Comparison of ENCODE assay signal across 8 cellular contexts in genomic region chr5:65624025-65624569, GRCh38. TPM values are rescaled to one million over a fixed set of nuclear protein-coding genes. Genes with fewer than 3 reads are reported as not detected.
A peak's percentile ranks its signal among the peaks of the same experiment; 100 is the strongest.
DNase-seq lines count a peak whose midpoint lies in the region; ATAC-seq and TF ChIP-seq lines count a peak whose summit lies in the region.

TSS of gene TRIM23 (minus strand) at chr5:65624333. CDS start at chr5:65624274, 59 bp downstream.

- H3K9me3 ChIP-seq in Loucy (ENCODE audit: insufficient read depth, low read depth, low read length) (no peaks in the 10 kb centered on the region), RWPE2 (ENCODE audit: severe bottlenecking) (no peaks in the 10 kb centered on the region), stomach (no peaks in the 10 kb centered on the region)

- TF ChIP-seq EP300 in stomach (IDR thresholded peaks at IDR 0.05), result no peak

- H4K20me1 ChIP-seq in Loucy (ENCODE audit: insufficient read depth, low read length, poor library complexity, severe bottlenecking), result peaks cover 8% of the 10 kb centered on the region

- H3K36me3 Mint-ChIP-seq in neural crest cell (ENCODE audit: low read depth), result peaks cover 3% of the 10 kb centered on the region

- H3K9me3 Mint-ChIP-seq in neural crest cell, result no peaks in the 10 kb centered on the region

- peak within 1 kb of the TSS; percentile 60 for H3K27ac ChIP-seq in RWPE2 (ENCODE audit: poor library complexity, severe bottlenecking)
- peak within 1 kb of the TSS; percentile 39 to 87 (median 84) for H3K27ac ChIP-seq in stomach

- no peaks in the 10 kb centered on the region for H3K9me2 ChIP-seq in Loucy (replicated peaks; ENCODE audit: low read depth, low read length)

- 0 to 1% (median 0%) methylated on average over 24 to 32 of the region's 32 CpGs for WGBS in stomach, 5 donors

- peak within 1 kb of the TSS; percentile 84 for H3K9ac ChIP-seq in Loucy (ENCODE audit: low read depth, low read length, poor library complexity, severe bottlenecking)

- H3K36me3 ChIP-seq in H7 (replicated peaks; ENCODE audit: control insufficient read depth, insufficient read depth, low read length) (no peaks in the 10 kb centered on the region; the same call in 1 of the 2 replicates), Loucy (ENCODE audit: insufficient read depth, low read length) (no peaks in the 10 kb centered on the region), RWPE2 (ENCODE audit: low read depth) (peaks cover 13% of the 10 kb centered on the region), stomach (peaks cover 0 to 8% (median 5%) of the 10 kb centered on the region in 4 donors)

- no peaks in the 10 kb centered on the region for H3F3A ChIP-seq in Loucy (ENCODE audit: low read depth)

- peak; percentile 98 for ATAC-seq in RWPE2 (ENCODE audit: low read depth)

- peaks cover 33% of the 10 kb centered on the region for H3K4me1 ChIP-seq in Loucy (ENCODE audit: insufficient read depth, low read length, poor library complexity, severe bottlenecking)
- peaks cover 17% of the 10 kb centered on the region for H3K4me1 ChIP-seq in RWPE2 (ENCODE audit: insufficient read depth, poor library complexity, severe bottlenecking)
- H3K4me1 ChIP-seq in stomach, result peaks cover 28 to 49% (median 39%) of the 10 kb centered on the region in 4 donors

- H3K27me3 ChIP-seq in H7 (ENCODE audit: control insufficient read depth, insufficient read depth, low read length), result no peaks in the 10 kb centered on the region
- H3K27me3 ChIP-seq in Loucy (ENCODE audit: insufficient read depth, low read length, poor library complexity, severe bottlenecking), result no peaks in the 10 kb centered on the region
- no peaks in the 10 kb centered on the region for H3K27me3 ChIP-seq in RWPE2 (ENCODE audit: insufficient read depth, poor library complexity, severe bottlenecking)
- no peaks in the 10 kb centered on the region for H3K27me3 ChIP-seq in stomach

- DNase-seq in ELR (ENCODE audit: low read depth), result peak; percentile 94
- DNase-seq in H7, result peak; percentile 81
- peak; percentile 93 for DNase-seq in RWPE2 (ENCODE audit: low spot score)
- DNase-seq in activated T-helper 9 cell treated with anti-CD3 and anti-CD28 coated beads, Interleukin-2, amount 50 U/mL, for 16 hours (ENCODE audit: low read depth), result peak; percentile 87
- peak; percentile 85 for DNase-seq in fibroblast of the conjunctiva (ENCODE audit: low read depth)
- DNase-seq in neural crest cell (ENCODE audit: low read depth, low spot score), result peak; percentile 78
- peak; percentile 91 for DNase-seq in stomach

- no peak for TF ChIP-seq POLR2A in stomach (IDR thresholded peaks at IDR 0.05)

- H3K4me3 ChIP-seq in H7 (ENCODE audit: insufficient read depth, low read depth, low read length) (peak within 1 kb of the TSS; percentile 97), Loucy (ENCODE audit: low read length, poor library complexity, severe bottlenecking) (peak within 1 kb of the TSS; percentile 96), RWPE2 (ENCODE audit: severe bottlenecking) (peak within 1 kb of the TSS; percentile 69), stomach (peak within 1 kb of the TSS; percentile 74 to 96 (median 84))

- no peaks in the 10 kb centered on the region for H3K27me3 Mint-ChIP-seq in neural crest cell (ENCODE audit: low read depth)

- peaks cover 34% of the 10 kb centered on the region for H3K4me1 Mint-ChIP-seq in neural crest cell

- peak within 1 kb of the TSS; percentile 98 for H3K27ac Mint-ChIP-seq in neural crest cell (ENCODE audit: unreplicated experiment)

- H2AFZ ChIP-seq in Loucy (ENCODE audit: low read length), result peak within 1 kb of the TSS; percentile 94

- H3K79me2 ChIP-seq in Loucy (ENCODE audit: insufficient read depth, low read length), result peaks cover 66% of the 10 kb centered on the region

- H3K4me2 ChIP-seq in Loucy (ENCODE audit: low read depth, low read length, poor library complexity, severe bottlenecking), result peak within 1 kb of the TSS; percentile 80

- peak; percentile 15; the same call in 1 of the 2 replicates for TF ChIP-seq CTCF in Loucy (conservative IDR thresholded peaks at IDR 0.05; ENCODE audit: low read length)
- TF ChIP-seq CTCF in RWPE2 (IDR thresholded peaks at IDR 0.05; ENCODE audit: poor library complexity, severe bottlenecking), result no peak
- no peak for TF ChIP-seq CTCF in neural crest cell (conservative IDR thresholded peaks at IDR 0.05)
- no peak for TF ChIP-seq CTCF in stomach (IDR thresholded peaks at IDR 0.05)

- peak within 1 kb of the TSS; percentile 100 for H3K4me3 Mint-ChIP-seq in neural crest cell

- intact Hi-C loops in stomach (cut with DNase I; ENCODE audit: low total_unique reads), result no loop called here

RNA-seq across cellular contexts. Expression of gene TRIM23, which starts in this region (rescaled TPM):
- 12.6 and 14.3 TPM in 2 replicates for total RNA-seq in H7 (2014; rRNA removed; shearing (Covaris generic))
- 11.6 and 12.7 TPM in 2 replicates for total RNA-seq in neural crest cell
- total RNA-seq in stomach, result 10 to 100 TPM in 2 of 5 donors, 1 to 10 TPM in 2, under 1 TPM in 1; 0.87 to 37.3 (median 5.3) TPM
- polyA plus RNA-seq in stomach, result 1 to 10 TPM; 2.4 to 3.1 (median 2.7) TPM

Comparison
In these comparisons a context has a peak if more than half of its experiments do, and no peak if none do; other contexts are left out.
1. Peak in every context shown above with its lines: DNase-seq, ATAC-seq, H3K4me3 ChIP-seq and H3K27ac ChIP-seq.